In genomic region chr18:67216846-67217245, GRCh38 we compare ENCODE assay signal across 1 cellular context.
TF ChIP-seq lines count a peak whose summit lies in the region.

No MANE protein-coding gene starts in this region.

TF ChIP-seq in IMR-90, 13 proteins besides CTCF, POLR2A, EP300 and RAD21 (continued from another document):
- TF ChIP-seq MAFK (IDR thresholded peaks at IDR 0.05; ENCODE audit: low read depth, low read length) (no peak), SMC3 (IDR thresholded peaks at IDR 0.05; ENCODE audit: low read depth, low read length) (no peak), NFE2L2 (IDR thresholded peaks at IDR 0.05; ENCODE audit: low read depth, low read length) (no peak), CHD1 (IDR thresholded peaks at IDR 0.05; ENCODE audit: low read depth, low read length) (no peak), CEBPB (IDR thresholded peaks at IDR 0.05; ENCODE audit: low read depth, low read length) (no peak)
